30 cellular contexts compared by ENCODE assay signal in the genomic region with DNA sequence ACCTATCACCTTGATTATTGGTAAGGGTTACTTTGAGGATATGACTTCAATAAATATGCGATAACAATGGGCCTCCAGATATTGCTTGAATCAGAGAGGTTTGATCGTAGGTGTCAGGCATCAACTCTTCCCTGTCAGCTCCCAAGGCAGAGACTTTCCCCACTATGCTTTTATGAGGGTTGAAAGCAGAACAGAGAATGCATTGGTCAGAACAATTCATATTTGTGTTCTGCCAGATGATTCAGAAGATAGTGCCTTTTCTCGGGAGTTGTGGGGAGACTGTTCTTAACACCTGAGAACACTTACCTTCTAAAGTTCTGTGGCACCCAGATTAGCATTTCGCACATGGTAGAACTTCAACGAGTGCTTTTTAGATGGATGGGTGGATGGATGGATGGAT.
"Had no signal": no experiment of that assay in that cellular context is flagged by ENCODE, and none has a peak within 500 bp of the region (broad histone marks: within the 10 kb centered on the region; RNA-seq: fewer than 3 reads in every experiment).

No MANE protein-coding gene starts in this region.

- H3K79me2 ChIP-seq: parathyroid adenoma had no signal

- H3K27me3 ChIP-seq: neutrophil, ovary, right lobe of liver, sigmoid colon, stomach, thyroid gland, tibial nerve, upper lobe of left lung, vagina had no signal

- DNase-seq: nephron progenitor cell; nucleus accumbens; ovary; posterior cingulate gyrus; psoas muscle; right cardiac atrium; right lobe of liver; sigmoid colon; small intestine; stimulated activated CD4-positive, alpha-beta T cell treated with anti-CD3 and anti-CD28 coated beads, Interleukin-15, amount 100 ng/mL, for 24 hours; stimulated activated CD4-positive, alpha-beta T cell treated with anti-CD3 and anti-CD28 coated beads, Interleukin-2, amount 100 ng/mL, for 24 hours; stimulated activated CD4-positive, alpha-beta T cell treated with anti-CD3 and anti-CD28 coated beads, Interleukin-2, amount 100 ng/mL, for 48 hours; stimulated activated CD4-positive, alpha-beta T cell treated with anti-CD3 and anti-CD28 coated beads, Interleukin-4, amount 100 ng/mL, for 24 hours; stimulated activated naive B cell treated with anti-CD40 and anti-IgM and Interleukin-4, amounts not matched to agents 10 μg/mL and 1 μg/mL and 100 μg/mL, for 72 hours; stimulated activated naive CD4-positive, alpha-beta T cell treated with Interleukin-2 at 50 U/mL for 16 hours; stomach; thyroid gland; trophoblast cell; upper lobe of left lung had no signal

- H3K9ac ChIP-seq: parathyroid adenoma had no signal

- H3K27ac ChIP-seq: neutrophil, ovary, parathyroid adenoma, psoas muscle, right lobe of liver, sigmoid colon, stomach, thoracic aorta, thyroid gland, tibial nerve, upper lobe of left lung, vagina had no signal

- H2AFZ ChIP-seq: parathyroid adenoma had no signal

- H3K4me3 Mint-ChIP-seq: natural killer cell treated with Interleukin-12 subunit alpha and Interleukin-12 subunit beta and Interleukin-15 and Interleukin-18, amount 100 ng/mL, for 72 hours; nephron progenitor cell; neural crest cell; stimulated activated effector memory CD8-positive, alpha-beta T cell treated with anti-CD3 and anti-CD28 coated beads, Interleukin-12 subunit alpha, Interleukin-12 subunit beta, amount 100 ng/mL, for 72 hours; stimulated activated naive B cell treated with anti-CD40 and anti-IgM and Interleukin-4, amounts not matched to agents 10 μg/mL and 1 μg/mL and 100 μg/mL, for 72 hours; stimulated activated naive CD8-positive, alpha-beta T cell treated with anti-CD3 and anti-CD28 coated beads, Interleukin-15, Interleukin-2, amounts not matched to agents 100 ng/mL and 50 ng/mL, for 24 hours had no signal

- ATAC-seq: natural killer cell treated with Interleukin-12 subunit alpha and Interleukin-12 subunit beta and Interleukin-15 and Interleukin-18, amount 100 ng/mL, for 72 hours; psoas muscle; right cardiac atrium; right lobe of liver; stimulated activated effector memory CD8-positive, alpha-beta T cell treated with anti-CD3 and anti-CD28 coated beads, Interleukin-12 subunit alpha, Interleukin-12 subunit beta, amount 100 ng/mL, for 72 hours; stimulated activated naive B cell treated with anti-CD40 and anti-IgM and Interleukin-4, amounts not matched to agents 10 μg/mL and 1 μg/mL and 100 μg/mL, for 72 hours had no signal

- H3K27ac Mint-ChIP-seq: natural killer cell treated with Interleukin-12 subunit alpha and Interleukin-12 subunit beta and Interleukin-15 and Interleukin-18, amount 100 ng/mL, for 72 hours; nephron progenitor cell; progenitor cell of endocrine pancreas; stimulated activated effector memory CD8-positive, alpha-beta T cell treated with anti-CD3 and anti-CD28 coated beads, Interleukin-12 subunit alpha, Interleukin-12 subunit beta, amount 100 ng/mL, for 72 hours; stimulated activated naive B cell treated with anti-CD40 and anti-IgM and Interleukin-4, amounts not matched to agents 10 μg/mL and 1 μg/mL and 100 μg/mL, for 72 hours; stimulated activated naive CD8-positive, alpha-beta T cell treated with anti-CD3 and anti-CD28 coated beads, Interleukin-15, Interleukin-2, amounts not matched to agents 100 ng/mL and 50 ng/mL, for 24 hours had no signal

- H3K9me3 Mint-ChIP-seq: natural killer cell treated with Interleukin-12 subunit alpha and Interleukin-12 subunit beta and Interleukin-15 and Interleukin-18, amount 100 ng/mL, for 72 hours; stimulated activated effector memory CD8-positive, alpha-beta T cell treated with anti-CD3 and anti-CD28 coated beads, Interleukin-12 subunit alpha, Interleukin-12 subunit beta, amount 100 ng/mL, for 72 hours had no signal

- H3K4me1 Mint-ChIP-seq: stimulated activated effector memory CD8-positive, alpha-beta T cell treated with anti-CD3 and anti-CD28 coated beads, Interleukin-12 subunit alpha, Interleukin-12 subunit beta, amount 100 ng/mL, for 72 hours had no signal

- H3K36me3 ChIP-seq: neutrophil, ovary, right lobe of liver, sigmoid colon, stomach, thoracic aorta, thyroid gland, tibial nerve, upper lobe of left lung, vagina had no signal

- H3K4me1 ChIP-seq: parathyroid adenoma, psoas muscle, right lobe of liver, sigmoid colon, stomach, thyroid gland, vagina had no signal

- FAIRE-seq: small intestine, urothelium cell line had no signal

- H3K9me3 ChIP-seq: neutrophil, ovary, psoas muscle, right lobe of liver, sigmoid colon, stomach, thoracic aorta, thyroid gland, tibial nerve, upper lobe of left lung, vagina had no signal

- H3K36me3 Mint-ChIP-seq: natural killer cell treated with Interleukin-12 subunit alpha and Interleukin-12 subunit beta and Interleukin-15 and Interleukin-18, amount 100 ng/mL, for 72 hours; stimulated activated effector memory CD8-positive, alpha-beta T cell treated with anti-CD3 and anti-CD28 coated beads, Interleukin-12 subunit alpha, Interleukin-12 subunit beta, amount 100 ng/mL, for 72 hours; stimulated activated naive B cell treated with anti-CD40 and anti-IgM and Interleukin-4, amounts not matched to agents 10 μg/mL and 1 μg/mL and 100 μg/mL, for 72 hours had no signal

- H3K4me3 ChIP-seq: ovary, psoas muscle, right lobe of liver, sigmoid colon, stomach, thoracic aorta, thyroid gland, tibial nerve, upper lobe of left lung, vagina had no signal
